Comparison of ENCODE assay signal across 8 cellular contexts in the genomic region with DNA sequence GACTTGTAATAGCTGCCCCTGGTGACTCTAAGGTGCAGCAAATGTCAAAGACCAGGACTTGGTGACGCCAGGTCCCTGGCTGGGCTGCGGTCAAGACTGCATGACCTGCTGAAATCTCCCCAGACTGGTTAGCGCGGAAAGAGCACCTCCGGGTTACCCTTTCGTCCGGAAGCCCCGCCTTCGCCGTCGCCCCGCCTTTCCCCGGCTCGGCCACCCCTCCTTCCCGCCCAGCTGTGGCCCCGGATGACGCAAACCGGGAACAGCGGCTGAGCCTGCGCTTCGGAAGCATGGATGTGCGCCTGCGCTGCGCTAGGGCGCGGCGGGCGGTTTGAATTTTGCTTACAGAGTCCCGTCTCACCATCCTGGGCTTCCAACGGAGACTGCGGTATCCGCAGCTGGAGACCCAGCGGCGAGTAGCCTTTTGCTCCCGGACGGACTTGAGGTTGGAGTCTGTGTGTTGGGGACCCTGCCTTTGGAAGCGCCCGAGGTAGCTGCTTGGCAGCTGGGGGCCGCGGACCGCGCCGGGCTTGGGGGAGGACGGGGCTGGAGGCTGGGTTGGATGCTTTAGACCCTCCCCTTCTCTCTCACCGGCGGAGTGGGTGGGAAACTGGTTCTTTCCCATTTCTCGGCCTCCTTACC. TPM values are rescaled to one million over a fixed set of nuclear protein-coding genes. Genes with fewer than 3 reads are reported as not detected.
A peak's percentile ranks its signal among the peaks of the same experiment; 100 is the strongest.
DNase-seq lines count a peak whose midpoint lies in the region; ATAC-seq and TF ChIP-seq lines count a peak whose summit lies in the region.

A gene with protein sequence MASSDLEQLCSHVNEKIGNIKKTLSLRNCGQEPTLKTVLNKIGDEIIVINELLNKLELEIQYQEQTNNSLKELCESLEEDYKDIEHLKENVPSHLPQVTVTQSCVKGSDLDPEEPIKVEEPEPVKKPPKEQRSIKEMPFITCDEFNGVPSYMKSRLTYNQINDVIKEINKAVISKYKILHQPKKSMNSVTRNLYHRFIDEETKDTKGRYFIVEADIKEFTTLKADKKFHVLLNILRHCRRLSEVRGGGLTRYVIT (plus strand): TSS at position 294 of the 639 bp plus-strand sequence. CDS start 785 bp downstream, outside the sequence.

- peak within 1 kb of the TSS; percentile 80 to 95 (median 85) for H3K27ac Mint-ChIP-seq in CD8-positive, alpha-beta memory T cell

- peaks cover 13% of the 10 kb centered on the region for H3K4me1 ChIP-seq in CD8-positive, alpha-beta memory T cell (ENCODE audit: insufficient read depth, low read length)
- peaks cover 0 to 2% of the 10 kb centered on the region in 2 donors for H3K4me1 ChIP-seq in lung (ENCODE audit: control insufficient read depth in 2 of 2, insufficient read depth in 2 of 2, low read length in 2 of 2)

- peaks cover 6% of the 10 kb centered on the region for H3K27me3 ChIP-seq in CD8-positive, alpha-beta memory T cell (ENCODE audit: insufficient read depth, low read length, poor library complexity, severe bottlenecking)
- no peaks in the 10 kb centered on the region for H3K27me3 ChIP-seq in lung (ENCODE audit: control insufficient read depth, insufficient read depth)

- peaks cover 8 to 18% (median 15%) of the 10 kb centered on the region in 3 donors for H3K4me1 Mint-ChIP-seq in CD8-positive, alpha-beta memory T cell

- H3K9me3 ChIP-seq in CD8-positive, alpha-beta memory T cell (ENCODE audit: low read length): peaks cover 5% of the 10 kb centered on the region
- peaks cover 3% of the 10 kb centered on the region in 2 donors for H3K9me3 ChIP-seq in lung (ENCODE audit: control insufficient read depth in 2 of 2, insufficient read depth in 1 of 2, low read length in 1 of 2)

- no peaks in the 10 kb centered on the region for H3K36me3 ChIP-seq in CD8-positive, alpha-beta memory T cell (ENCODE audit: insufficient read depth, low read length)
- H3K36me3 ChIP-seq in lung (ENCODE audit: control insufficient read depth in 2 of 2, insufficient read depth in 2 of 2, low read length in 2 of 2): no peaks in the 10 kb centered on the region

- peak within 1 kb of the TSS; percentile 68 for H3K27ac ChIP-seq in CD8-positive, alpha-beta memory T cell (ENCODE audit: low read depth, low read length)
- H3K27ac ChIP-seq in lung (ENCODE audit: low read depth in 1 of 2, low read length in 1 of 2): peak within 1 kb of the TSS; percentile 82 to 89

- H3K27me3 Mint-ChIP-seq in CD8-positive, alpha-beta memory T cell: peaks cover 8 to 16% of the 10 kb centered on the region in 2 donors

- DNase-seq in CD8-positive, alpha-beta memory T cell: peak; percentile 87 to 93 (median 89)
- DNase-seq in HS-5 (ENCODE audit: low read depth) (peak; percentile 62), lung (ENCODE audit: low spot score) (peak; percentile 91)
- DNase-seq in NK-92 treated with Interleukin-12 subunit alpha and Interleukin-12 subunit beta, amount 100 ng/mL, for 24 hours (lab: John Stamatoyannopoulos, UW): peak; percentile 93
- peak; percentile 95 for DNase-seq in activated CD8-positive, alpha-beta memory T cell treated with anti-CD3 and anti-CD28 coated beads for 24 hours
- DNase-seq in effector CD8-positive, alpha-beta T cell (lab: John Stamatoyannopoulos, UW): peak; percentile 89
- peak; percentile 82 to 85 (median 84) for DNase-seq in stimulated activated CD4-positive, alpha-beta T cell treated with anti-CD3 and anti-CD28 coated beads, TNF-alpha, amount 100 ng/mL, for 4 hours (ENCODE audit: low read depth in 3 of 3)

- CTCF ChIA-PET in CD8-positive, alpha-beta memory T cell (lab: Charles Lee): interaction anchor here (1.1 to 2.0 kb wide), 4 partner anchors 16 to 157 kb away, joined by 3 to 14 read pairs (median 4); a partner anchor contains a TSS

- ATAC-seq in GM19468 (IDR thresholded peaks at IDR 0.05; ENCODE audit: extremely low read depth, unreplicated experiment): peak; percentile 76
- ATAC-seq in lung (ENCODE audit: insufficient read depth, low FRiP score): peak; percentile 99

- POLR2A ChIA-PET in CD8-positive, alpha-beta memory T cell (lab: Charles Lee): interaction anchor here (0.6 to 1.2 kb wide), 2 partner anchors 18 to 93 kb away, joined by 3 to 5 read pairs; a partner anchor contains a TSS

- peaks cover 3 to 7% (median 6%) of the 10 kb centered on the region in 5 donors for H3K9me3 Mint-ChIP-seq in CD8-positive, alpha-beta memory T cell

- no peak for TF ChIP-seq CTCF in lung (IDR thresholded peaks at IDR 0.05; ENCODE audit: control extremely low read depth, extremely low read depth)

- peak within 1 kb of the TSS; percentile 79 to 88 (median 81) for H3K4me3 Mint-ChIP-seq in CD8-positive, alpha-beta memory T cell

- peak within 1 kb of the TSS; percentile 81 for H3K4me3 ChIP-seq in CD8-positive, alpha-beta memory T cell (ENCODE audit: low read length)
- H3K4me3 ChIP-seq in lung: peak within 1 kb of the TSS; percentile 43

- peaks cover under 1 to 6% (median under 1%) of the 10 kb centered on the region in 3 donors for H3K36me3 Mint-ChIP-seq in CD8-positive, alpha-beta memory T cell

- WGBS in lung, 2 donors: 0% methylated on average over 44 to 47 of the region's 47 CpGs

RNA-seq across cellular contexts. Expression of the gene that starts here (rescaled TPM):
- 10 to 100 TPM; 26.5 to 28.7 TPM for total RNA-seq in CD8-positive, alpha-beta memory T cell
- 0.40 TPM for polyA plus RNA-seq in CD8-positive, alpha-beta memory T cell
- 1 to 10 TPM in 1 of 2 donors, under 1 TPM in 1; 0.49 to 1.3 TPM for total RNA-seq in lung
- under 1 TPM; 0.52 to 0.57 TPM for polyA plus RNA-seq in lung

Comparison
In these comparisons a context has a peak if more than half of its experiments do, and no peak if none do; other contexts are left out.
1. Peak in every context shown above with its lines: DNase-seq, ATAC-seq, H3K4me3 ChIP-seq and H3K27ac ChIP-seq.
2. RNA of the gene that starts here (total RNA-seq): 26.5 to 28.7 TPM in CD8-positive, alpha-beta memory T cell; 0.49 to 1.3 TPM in lung; every median in the first group is over 10 times any median in the second.